In genomic region chr2:200306719-200306968, GRCh38 we compare ENCODE assay signal across 8 cellular contexts. TPM values are rescaled to one million over a fixed set of nuclear protein-coding genes. Genes with fewer than 3 reads are reported as not detected.
DNase-seq lines count a peak whose midpoint lies in the region; ATAC-seq and TF ChIP-seq lines count a peak whose summit lies in the region.

No MANE protein-coding gene starts in this region.

- H3K9ac ChIP-seq in HUES64 (ENCODE audit: low read depth, low read length), result peak overlapping the region; percentile 77

- ATAC-seq in GM21526 (IDR thresholded peaks at IDR 0.05; ENCODE audit: low FRiP score, unreplicated experiment), result peak; percentile 54

- peak overlapping the region; percentile 69 for H3K4me3 ChIP-seq in GM12865 (ENCODE audit: low read depth, low read length)
- H3K4me3 ChIP-seq in HUES64 (ENCODE audit: low read length), result peak overlapping the region; percentile 74
- peak overlapping the region; percentile 83 for H3K4me3 ChIP-seq in retinal pigment epithelial cell (ENCODE audit: low read length)

- H3K27ac ChIP-seq in HUES64 (ENCODE audit: low read depth, low read length) (peak overlapping the region; percentile 67; the same call in 1 of the 2 replicates), epithelial cell of prostate (peak overlapping the region; percentile 84)

- H3K4me1 ChIP-seq in HUES64 (ENCODE audit: insufficient read depth, low read length), result peaks cover 41% of the 10 kb centered on the region

- DNase-seq in GM12865 (ENCODE audit: low read depth), result no peak
- DNase-seq in epithelial cell of prostate (ENCODE audit: low read depth, low spot score), result no peak
- DNase-seq in retinal pigment epithelial cell (ENCODE audit: low read depth), result no peak
- DNase-seq in NCI-H526 (lab: John Stamatoyannopoulos, UW), result no peak
- DNase-seq in inferior parietal cortex (ENCODE audit: extremely low spot score), result no peak
- DNase-seq in NCI-H2081 (lab: John Stamatoyannopoulos, UW), result no peak

- under 1% methylated on average over 39 of the region's 39 CpGs for WGBS in HUES64

- peaks cover 21% of the 10 kb centered on the region; the same call in 1 of the 2 replicates for H3K27me3 ChIP-seq in HUES64 (ENCODE audit: insufficient read depth, low read length)

- H3K36me3 ChIP-seq in HUES64 (ENCODE audit: insufficient read depth, low read length), result no peaks in the 10 kb centered on the region

- no peaks in the 10 kb centered on the region for H3K9me3 ChIP-seq in HUES64 (ENCODE audit: insufficient read depth, low read depth, low read length)

- TF ChIP-seq CTCF in GM12865 (IDR thresholded peaks at IDR 0.05; ENCODE audit: insufficient read depth, low read depth, low read length, missing control alignments), result no peak
- no peak for TF ChIP-seq CTCF in retinal pigment epithelial cell (conservative IDR thresholded peaks at IDR 0.05; ENCODE audit: low read depth, low read length)

RNA-seq across cellular contexts. Expression of gene SPATS2L, which starts 0.2 kb away (rescaled TPM):
- 96.4 TPM for polyA plus RNA-seq in HUES64 (2013, experiment 1 of 2)
- 91.2 TPM for polyA plus RNA-seq in HUES64 (2013, experiment 2 of 2)
